In the genomic region with DNA sequence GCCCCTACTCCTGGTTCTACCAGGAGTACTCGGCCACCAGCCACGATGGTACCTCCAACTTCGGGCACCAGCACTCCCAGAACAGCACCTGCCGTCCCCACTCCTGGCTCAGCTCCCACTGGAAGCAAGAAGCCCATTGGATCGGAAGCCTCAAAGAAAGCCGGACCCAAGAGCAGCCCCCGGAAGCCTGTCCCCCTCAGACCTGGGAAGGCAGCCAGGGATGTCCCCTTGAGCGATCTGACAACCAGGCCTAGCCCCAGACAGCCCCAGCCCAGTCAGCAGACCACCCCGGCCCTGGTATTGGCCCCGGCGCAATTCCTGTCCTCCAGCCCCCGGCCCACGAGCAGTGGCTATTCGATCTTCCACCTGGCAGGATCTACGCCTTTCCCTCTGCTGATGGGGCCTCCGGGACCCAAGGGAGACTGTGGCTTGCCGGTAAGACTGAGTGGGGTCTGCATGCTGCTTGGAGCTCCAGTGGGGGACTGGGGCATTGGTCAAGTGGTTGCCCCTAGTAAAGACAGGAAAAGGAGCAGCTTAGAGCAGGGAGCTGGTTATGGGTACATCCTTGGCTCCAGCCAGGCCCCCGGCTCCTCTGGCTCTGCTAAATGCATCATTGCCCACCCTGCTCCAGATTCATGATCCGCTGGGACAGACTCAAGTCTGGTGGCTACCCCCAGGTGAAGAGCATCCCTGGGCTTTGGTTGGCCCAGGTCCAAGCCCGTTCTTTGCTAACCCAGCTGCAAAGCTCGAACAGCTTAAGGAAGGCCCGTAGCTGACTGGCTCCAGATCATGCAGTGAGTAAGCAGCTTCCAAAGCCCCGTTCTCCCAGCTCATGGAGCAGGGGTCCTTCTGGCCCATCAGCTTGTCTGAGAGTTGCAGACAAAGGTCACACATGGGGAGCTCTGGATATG, we compare ENCODE assay signal across 19 cellular contexts. TPM values are rescaled to one million over a fixed set of nuclear protein-coding genes. Genes with fewer than 3 reads are reported as not detected.
DNase-seq lines count a peak whose midpoint lies in the region; ATAC-seq, FAIRE-seq and TF ChIP-seq lines count a peak whose summit lies in the region.
"Had no signal": no experiment of that assay in that cellular context is flagged by ENCODE, and none has a peak within 500 bp of the region (broad histone marks: within the 10 kb centered on the region; RNA-seq: fewer than 3 reads in every experiment).

No MANE protein-coding gene starts in this region.

- intact Hi-C loops in lower leg skin (cut with DNase I; ENCODE audit: low total_unique reads) = no loop called here

- H3K9me3 ChIP-seq in WERI-Rb-1 (ENCODE audit: severe bottlenecking) = no peaks in the 10 kb centered on the region
- H3K9me3 ChIP-seq in osteoblast (ENCODE audit: low read depth, low read length) = no peaks in the 10 kb centered on the region
- H3K9me3 ChIP-seq: adrenal gland had no signal

- no peak overlapping the region for H3K4me2 ChIP-seq in osteoblast (ENCODE audit: insufficient read depth, low read length)

- no peak for TF ChIP-seq POLR2A in lower leg skin (IDR thresholded peaks at IDR 0.05)

- TF ChIP-seq CTCF in D721Med (IDR thresholded peaks at IDR 0.05; ENCODE audit: insufficient read depth, missing control alignments) (no peak), WERI-Rb-1 (IDR thresholded peaks at IDR 0.05; ENCODE audit: low read depth, low read length) (no peak), osteoblast (IDR thresholded peaks at IDR 0.05; ENCODE audit: extremely low read depth, low read depth, low read length) (no peak), lower leg skin (IDR thresholded peaks at IDR 0.05) (no peak)

- peak overlapping the region; percentile 22 for H2AFZ ChIP-seq in osteoblast (ENCODE audit: low read length)

- WGBS in lower leg skin, 2 donors = 85 to 87% methylated on average over 23 of the region's 23 CpGs

- no peak for ATAC-seq in HG02623 (IDR thresholded peaks at IDR 0.05; ENCODE audit: unreplicated experiment)

- H4K20me1 ChIP-seq in osteoblast (ENCODE audit: insufficient read depth, low read length) = peaks cover 6% of the 10 kb centered on the region

- DNase-seq in D721Med (ENCODE audit: insufficient read length, low spot score) (peak; percentile 61), WERI-Rb-1 (peak; percentile 45), fibroblast of peridontal ligament (ENCODE audit: extremely low read depth) (peak; percentile 49), osteoblast (ENCODE audit: insufficient read length, low spot score, missing footprints) (peak; percentile 95), lower leg skin (ENCODE audit: low spot score in 2 of 2) (no peak), DMS79 treated with DMSO at 0.1 percent for 48 hours (lab: John Stamatoyannopoulos, UW) (no peak)
- DNase-seq in stimulated activated CD4-positive, alpha-beta T cell treated with anti-CD3 and anti-CD28 coated beads, Interleukin-4, amount 100 ng/mL, for 24 hours = no peak
- DNase-seq: activated gamma-delta T cell, Kasumi-1, midbrain, NCI-H1105 treated with DMSO at 0.1 percent for 48 hours, NCI-H2107, NCI-H526 treated with DMSO at 0.1 percent for 48 hours, nephron progenitor cell, OCI-M1, SIG-M5 had no signal

- H3K4me1 ChIP-seq in osteoblast (ENCODE audit: insufficient read depth, low read length) = peaks cover 32% of the 10 kb centered on the region

- no peak overlapping the region for H3K4me3 ChIP-seq in WERI-Rb-1 (ENCODE audit: low read depth, low read length)
- H3K4me3 ChIP-seq in osteoblast (ENCODE audit: insufficient read depth, low read length) = no peak overlapping the region
- no peak overlapping the region for H3K4me3 ChIP-seq in lower leg skin (ENCODE audit: low read depth, poor library complexity, severe bottlenecking)
- H3K4me3 ChIP-seq: adrenal gland had no signal

- no peaks in the 10 kb centered on the region for H3K79me2 ChIP-seq in osteoblast (ENCODE audit: insufficient read depth, low read length)

- H3K27me3 ChIP-seq in WERI-Rb-1 (ENCODE audit: insufficient read depth, low read depth, severe bottlenecking) (no peaks in the 10 kb centered on the region), osteoblast (ENCODE audit: insufficient read depth, low read length) (no peaks in the 10 kb centered on the region)
- H3K27me3 ChIP-seq: adrenal gland had no signal

- no peak overlapping the region; the same call in 1 of the 2 replicates for H3K27ac ChIP-seq in WERI-Rb-1
- no peak overlapping the region for H3K27ac ChIP-seq in osteoblast (ENCODE audit: low read depth, low read length)

- H3K36me3 ChIP-seq in WERI-Rb-1 = peaks cover 69% of the 10 kb centered on the region
- H3K36me3 ChIP-seq in osteoblast (ENCODE audit: insufficient read depth, low read length) = peaks cover 8% of the 10 kb centered on the region
- H3K36me3 ChIP-seq: adrenal gland had no signal

- no peak for FAIRE-seq in D721Med (lab: Jason Lieb, UNC)
- FAIRE-seq: colon had no signal

RNA-seq across cellular contexts. Expression of a gene that starts 13.9 kb away (rescaled TPM):
- total RNA-seq in osteoblast = 10.1 and 11.8 TPM in 2 replicates
- 10 to 100 TPM in 3 of 4 donors, 1 to 10 TPM in 1; 9.4 to 16.1 (median 12.3) TPM for total RNA-seq in lower leg skin

Comparison
In these comparisons a context has a peak if more than half of its experiments do, and no peak if none do; other contexts are left out.
1. DNase-seq: peak in D721Med (single experiment), WERI-Rb-1 (single experiment), fibroblast of peridontal ligament (single experiment) and osteoblast (single experiment); none in lower leg skin (0 of 2), stimulated activated CD4-positive, alpha-beta T cell treated with anti-CD3 and anti-CD28 coated beads, Interleukin-4, amount 100 ng/mL, for 24 hours (single experiment) and DMS79 treated with DMSO at 0.1 percent for 48 hours (single experiment).